Comparison of ENCODE assay signal across 10 cellular contexts in genomic region chr6:4664117-4664626, GRCh38.
A peak's percentile ranks its signal among the peaks of the same experiment; 100 is the strongest.
DNase-seq lines count a peak whose midpoint lies in the region; ATAC-seq and TF ChIP-seq lines count a peak whose summit lies in the region.
"Had no signal": no experiment of that assay in that cellular context is flagged by ENCODE, and none has a peak within 500 bp of the region (broad histone marks: within the 10 kb centered on the region; RNA-seq: fewer than 3 reads in every experiment).

No MANE protein-coding gene starts in this region.

- no peak for TF ChIP-seq POLR2A in body of pancreas (IDR thresholded peaks at IDR 0.05)
- no peak for TF ChIP-seq POLR2A in gastrocnemius medialis (IDR thresholded peaks at IDR 0.05)

- H3K9me3 ChIP-seq in body of pancreas (no peaks in the 10 kb centered on the region), right cardiac atrium (ENCODE audit: control insufficient read depth, low read length) (no peaks in the 10 kb centered on the region), gastrocnemius medialis (no peaks in the 10 kb centered on the region)

- peak; percentile 92 for DNase-seq in EH (ENCODE audit: low read depth)
- peak; percentile 20 to 37 (median 28) for DNase-seq in body of pancreas
- DNase-seq in right cardiac atrium: peak; percentile 85 to 89 (median 88)
- peak; percentile 76 to 86 for DNase-seq in gastrocnemius medialis
- DNase-seq in GM19240 (ENCODE audit: insufficient read length, low spot score): no peak
- no peak for DNase-seq in activated CD4-positive, alpha-beta T cell treated with anti-CD3 and anti-CD28 coated beads, Interleukin-2, amount 50 U/mL, for 1 hour
- no peak for DNase-seq in activated gamma-delta T cell treated with Interleukin-2 at 50 U/mL for 16 hours
- DNase-seq: activated effector memory CD4-positive, alpha-beta T cell treated with Interleukin-2 at 50 U/mL for 16 hours; NCI-H1105 treated with DMSO at 0.1 percent for 48 hours had no signal

- H3K4me1 ChIP-seq in body of pancreas (no peaks in the 10 kb centered on the region), right cardiac atrium (ENCODE audit: control insufficient read depth, insufficient read depth, low read length) (no peaks in the 10 kb centered on the region), gastrocnemius medialis (peaks cover 10 to 13% of the 10 kb centered on the region in 2 donors)

- H3K36me3 ChIP-seq in body of pancreas (replicated peaks in 1 of 2; ENCODE audit: insufficient read depth in 1 of 2, low read depth in 2 of 2): no peaks in the 10 kb centered on the region
- no peaks in the 10 kb centered on the region for H3K36me3 ChIP-seq in gastrocnemius medialis

- H3K4me3 ChIP-seq in body of pancreas (no peak overlapping the region), right cardiac atrium (ENCODE audit: low read length) (no peak overlapping the region), gastrocnemius medialis (no peak overlapping the region)

- ATAC-seq in body of pancreas: peak; percentile 42
- peak; percentile 91 to 93 for ATAC-seq in right cardiac atrium
- ATAC-seq in gastrocnemius medialis: peak; percentile 88 to 97
- ATAC-seq in HG03108 (IDR thresholded peaks at IDR 0.05; ENCODE audit: unreplicated experiment): no peak

- intact Hi-C loops in body of pancreas (cut with DNase I): no loop called here
- intact Hi-C loops in right cardiac atrium (cut with DNase I): no loop called here
- intact Hi-C loops in gastrocnemius medialis (cut with DNase I; ENCODE audit: low total_unique reads): loop anchor here (1.0 to 5.0 kb wide), 2 partner anchors 262 to 310 kb away; no protein-coding TSS in a partner anchor

- no peaks in the 10 kb centered on the region for H3K27me3 ChIP-seq in body of pancreas
- no peaks in the 10 kb centered on the region for H3K27me3 ChIP-seq in right cardiac atrium (ENCODE audit: control insufficient read depth, insufficient read depth)
- no peaks in the 10 kb centered on the region for H3K27me3 ChIP-seq in gastrocnemius medialis

- in situ Hi-C loops in gastrocnemius medialis (cut with MboI; ENCODE audit: low sequenced_read_pairs in 4 of 4): no loop called here

- TF ChIP-seq CTCF in body of pancreas (IDR thresholded peaks at IDR 0.05) (no peak), gastrocnemius medialis (IDR thresholded peaks at IDR 0.05 in 4 of 5, conservative IDR thresholded peaks at IDR 0.05 in 1 of 5) (no peak)

- 67 to 72% methylated on average over 6 to 7 of the region's 7 CpGs for WGBS in body of pancreas, 2 donors
- WGBS in right cardiac atrium: 47% methylated on average over 7 of the region's 7 CpGs

- no peak overlapping the region for H3K27ac ChIP-seq in body of pancreas
- H3K27ac ChIP-seq in right cardiac atrium (ENCODE audit: low read length): no peak overlapping the region
- H3K27ac ChIP-seq in gastrocnemius medialis: peak overlapping the region; percentile 58 to 64 (median 60)

Comparison
In these comparisons a context has a peak if more than half of its experiments do, and no peak if none do; other contexts are left out.
1. DNase-seq: peak in EH (single experiment), body of pancreas (4 of 4), right cardiac atrium (3 of 3) and gastrocnemius medialis (2 of 2); none in GM19240 (single experiment), activated CD4-positive, alpha-beta T cell treated with anti-CD3 and anti-CD28 coated beads, Interleukin-2, amount 50 U/mL, for 1 hour (single experiment) and activated gamma-delta T cell treated with Interleukin-2 at 50 U/mL for 16 hours (single experiment).
2. H3K27ac ChIP-seq: peak in gastrocnemius medialis (4 of 4); none in body of pancreas (0 of 4) and right cardiac atrium (single experiment).